ENCODE assay signal across 29 cellular contexts in genomic region chr2:231988179-231988866, GRCh38.
"Had no signal": no experiment of that assay in that cellular context is flagged by ENCODE, and none has a peak within 500 bp of the region (broad histone marks: within the 10 kb centered on the region; RNA-seq: fewer than 3 reads in every experiment).

No MANE protein-coding gene starts in this region.

- H3K4me3 Mint-ChIP-seq: activated B cell treated with CpG ODN at 0.5 μM for 24 hours; activated CD8-positive, alpha-beta memory T cell treated with anti-CD3 and anti-CD28 coated beads, Interleukin-2, amount 10 ng/mL, durations not matched to agents 7 days and 5 days; activated CD8-positive, alpha-beta T cell treated with anti-CD3 and anti-CD28 coated beads, Interleukin-2, amount 10 ng/mL, durations not matched to agents 7 days and 5 days; activated naive CD8-positive, alpha-beta T cell; nephron; stimulated activated effector memory CD8-positive, alpha-beta T cell treated with anti-CD3 and anti-CD28 coated beads, Interleukin-12 subunit alpha, Interleukin-12 subunit beta, amount 100 ng/mL, for 72 hours; stimulated activated naive CD8-positive, alpha-beta T cell treated with anti-CD3 and anti-CD28 coated beads, Interleukin-15, Interleukin-2, amounts not matched to agents 100 ng/mL and 50 ng/mL, for 24 hours; T-helper 17 cell had no signal

- H3K9me3 Mint-ChIP-seq: activated B cell treated with CpG ODN at 0.5 μM for 24 hours; nephron; stimulated activated effector memory CD8-positive, alpha-beta T cell treated with anti-CD3 and anti-CD28 coated beads, Interleukin-12 subunit alpha, Interleukin-12 subunit beta, amount 100 ng/mL, for 72 hours; stimulated activated naive CD8-positive, alpha-beta T cell treated with anti-CD3 and anti-CD28 coated beads, Interleukin-15, Interleukin-2, amounts not matched to agents 100 ng/mL and 50 ng/mL, for 24 hours had no signal

- H3K4me3 ChIP-seq: body of pancreas, cardiac muscle cell, colonic mucosa, esophagus squamous epithelium, lower lobe of right lung, mucosa of descending colon, sigmoid colon, thoracic aorta, uterus had no signal

- H3K36me3 Mint-ChIP-seq: stimulated activated effector memory CD8-positive, alpha-beta T cell treated with anti-CD3 and anti-CD28 coated beads, Interleukin-12 subunit alpha, Interleukin-12 subunit beta, amount 100 ng/mL, for 72 hours had no signal

- H3K27me3 Mint-ChIP-seq: activated B cell treated with CpG ODN at 0.5 μM for 24 hours; activated CD8-positive, alpha-beta memory T cell treated with anti-CD3 and anti-CD28 coated beads, Interleukin-2, amount 10 ng/mL, durations not matched to agents 7 days and 5 days; activated naive CD8-positive, alpha-beta T cell; stimulated activated naive CD8-positive, alpha-beta T cell treated with anti-CD3 and anti-CD28 coated beads, Interleukin-15, Interleukin-2, amounts not matched to agents 100 ng/mL and 50 ng/mL, for 24 hours; T-helper 17 cell had no signal

- ATAC-seq: activated CD8-positive, alpha-beta memory T cell treated with anti-CD3 and anti-CD28 coated beads, Interleukin-2, amount 10 ng/mL, durations not matched to agents 7 days and 5 days; activated CD8-positive, alpha-beta T cell treated with anti-CD3 and anti-CD28 coated beads, Interleukin-2, amount 10 ng/mL, durations not matched to agents 7 days and 5 days; body of pancreas; lower lobe of right lung; mucosa of descending colon; stimulated activated effector memory CD8-positive, alpha-beta T cell treated with anti-CD3 and anti-CD28 coated beads, Interleukin-12 subunit alpha, Interleukin-12 subunit beta, amount 100 ng/mL, for 72 hours; T-helper 17 cell had no signal

- DNase-seq: activated B cell treated with CpG ODN at 0.5 μM for 24 hours; activated CD4-positive, alpha-beta T cell treated with anti-CD3 and anti-CD28 coated beads, Interleukin-2, amount 50 U/mL, for 1 hour; activated CD8-positive, alpha-beta memory T cell treated with anti-CD3 and anti-CD28 coated beads, Interleukin-2, amount 10 ng/mL, durations not matched to agents 7 days and 5 days; activated CD8-positive, alpha-beta T cell treated with anti-CD3 and anti-CD28 coated beads, Interleukin-2, amount 10 ng/mL, durations not matched to agents 7 days and 5 days; activated effector memory CD4-positive, alpha-beta T cell treated with Interleukin-2 at 50 U/mL for 16 hours; activated naive CD4-positive, alpha-beta T cell treated with Interleukin-2 at 50 U/mL for 16 hours; anterior cingulate cortex; body of pancreas; cerebellar nuclear complex; colonic mucosa; effector CD8-positive, alpha-beta T cell; esophagus squamous epithelium; head of caudate nucleus; hypothalamus; lower lobe of right lung; mesendoderm; mucosa of descending colon; sigmoid colon; stimulated activated CD4-positive, alpha-beta T cell treated with anti-CD3 and anti-CD28 coated beads, Interleukin-4, amount 100 ng/mL, for 24 hours; T-helper 17 cell; T1000; trophoblast cell; uterus had no signal

- H3K27ac Mint-ChIP-seq: activated B cell treated with CpG ODN at 0.5 μM for 24 hours; activated CD8-positive, alpha-beta memory T cell treated with anti-CD3 and anti-CD28 coated beads, Interleukin-2, amount 10 ng/mL, durations not matched to agents 7 days and 5 days; activated CD8-positive, alpha-beta T cell treated with anti-CD3 and anti-CD28 coated beads, Interleukin-2, amount 10 ng/mL, durations not matched to agents 7 days and 5 days; activated naive CD8-positive, alpha-beta T cell; stimulated activated naive CD8-positive, alpha-beta T cell treated with anti-CD3 and anti-CD28 coated beads, Interleukin-15, Interleukin-2, amounts not matched to agents 100 ng/mL and 50 ng/mL, for 24 hours; T-helper 17 cell had no signal
